9 cellular contexts compared by ENCODE assay signal in genomic region chr7:130917669-130918128, GRCh38.
DNase-seq lines count a peak whose midpoint lies in the region.
"Had no signal": no experiment of that assay in that cellular context is flagged by ENCODE, and none has a peak within 500 bp of the region (broad histone marks: within the 10 kb centered on the region; RNA-seq: fewer than 3 reads in every experiment).

No MANE protein-coding gene starts in this region.

- in situ Hi-C loops in ACHN (cut with HindIII; ENCODE audit: low pct_ligation_motif_present, low pct_unique_long_range_greater_than_20kb, low sequenced_read_pairs), result no loop called here

- peak overlapping the region; percentile 20 for H3K27ac ChIP-seq in KOPT-K1 (ENCODE audit: low read depth, low read length, poor library complexity, severe bottlenecking)

- H3K36me3 ChIP-seq in KOPT-K1 (ENCODE audit: insufficient read depth, low read length), result peaks cover 8% of the 10 kb centered on the region; the same call in 1 of the 2 replicates

- DNase-seq in ACHN (peak; percentile 70), amniotic stem cell (lab: John Stamatoyannopoulos, UW) (peak; percentile 36), lung microvascular endothelial cell (ENCODE audit: low read depth in 2 of 2) (peak; percentile 39 to 73), putamen (ENCODE audit: low spot score) (no peak), NCI-H2227 (lab: John Stamatoyannopoulos, UW; ENCODE audit: unreplicated experiment) (no peak), NCI-H2196 treated with DMSO at 0.1 percent for 48 hours (lab: John Stamatoyannopoulos, UW; ENCODE audit: unreplicated experiment) (no peak), dedifferentiated amniotic fluid mesenchymal stem cell (ENCODE audit: extremely low spot score) (no peak)
- DNase-seq: SIG-M5 had no signal

- H3K9me3 ChIP-seq in KOPT-K1 (ENCODE audit: insufficient read depth, low read length, poor library complexity, severe bottlenecking), result no peaks in the 10 kb centered on the region

Comparison
In these comparisons a context has a peak if more than half of its experiments do, and no peak if none do; other contexts are left out.
1. DNase-seq: peak in ACHN (single experiment), amniotic stem cell (single experiment) and lung microvascular endothelial cell (2 of 2); none in putamen (single experiment), NCI-H2227 (single experiment), NCI-H2196 treated with DMSO at 0.1 percent for 48 hours (single experiment) and dedifferentiated amniotic fluid mesenchymal stem cell (single experiment).